8 cellular contexts compared by ENCODE assay signal in the genomic region with DNA sequence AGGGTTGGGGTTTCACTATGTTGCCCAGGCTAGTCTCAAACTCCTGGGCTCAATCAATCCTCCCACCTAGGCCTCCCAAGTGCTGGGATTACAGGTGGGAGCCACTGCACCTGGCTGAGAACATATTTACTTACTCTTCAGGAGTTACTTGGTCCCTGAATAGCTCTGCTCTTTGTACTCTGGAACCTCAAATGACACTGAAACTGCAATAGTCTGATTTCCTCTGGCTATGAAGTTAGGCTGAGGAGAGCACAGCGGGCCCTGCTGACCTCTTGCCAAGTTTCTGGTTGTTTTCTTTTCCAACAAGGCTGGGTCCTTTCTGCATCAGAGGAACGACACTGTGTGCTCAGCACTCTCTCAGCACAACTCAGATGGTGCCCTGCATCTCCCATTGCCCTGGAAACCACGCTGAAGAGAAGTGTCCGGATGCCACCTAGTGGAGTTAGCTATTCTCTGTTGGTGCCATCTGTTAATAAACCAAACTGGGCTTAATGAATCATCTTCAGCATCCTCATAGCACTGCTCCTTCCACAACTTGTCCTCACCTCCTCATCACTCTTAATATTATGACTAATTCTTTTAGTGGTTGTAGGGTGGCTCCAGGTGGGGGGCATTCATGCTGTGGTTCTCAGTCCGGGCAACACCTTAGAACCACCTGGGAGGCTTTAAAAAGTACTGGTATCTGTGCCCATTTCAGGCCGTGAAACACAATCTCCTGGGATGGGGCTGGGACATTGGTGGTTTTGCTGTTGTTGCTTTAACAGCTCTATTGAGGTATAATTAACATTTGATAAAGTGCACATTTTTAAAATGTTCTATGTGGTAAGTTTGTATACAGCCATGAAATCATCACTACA.
DNase-seq lines count a peak whose midpoint lies in the region; ATAC-seq and TF ChIP-seq lines count a peak whose summit lies in the region.

No MANE protein-coding gene starts in this region.

- DNase-seq in AG09319 (ENCODE audit: extremely low read depth, low read depth) (peak; percentile 61), NCI-H1694 (lab: John Stamatoyannopoulos, UW) (peak; percentile 83), T1000 (lab: John Stamatoyannopoulos, UW) (peak; percentile 24), brain pericyte (ENCODE audit: low read depth, low spot score) (peak; percentile 73), islet precursor cell (peak; percentile 83)
- peak; percentile 60 for DNase-seq in stimulated activated CD4-positive, alpha-beta T cell treated with anti-CD3 and anti-CD28 coated beads, Interleukin-1b, Interleukin-23, amount 100 ng/mL, for 48 hours

- peak; percentile 77 for TF ChIP-seq CTCF in AG09319 (IDR thresholded peaks at IDR 0.05; ENCODE audit: low read depth, low read length)

- ATAC-seq in GM18517 (IDR thresholded peaks at IDR 0.05; ENCODE audit: unreplicated experiment) (peak; percentile 89), HG02973 (IDR thresholded peaks at IDR 0.05; ENCODE audit: unreplicated experiment) (peak; percentile 73)

Comparison
In these comparisons a context has a peak if more than half of its experiments do, and no peak if none do; other contexts are left out.
1. Peak in every context shown above with its lines: DNase-seq and ATAC-seq.
2. DNase-seq: peak in every context shown above with its lines; median percentile 83 in NCI-H1694; 83 in islet precursor cell; 73 in brain pericyte; 61 in AG09319; 60 in stimulated activated CD4-positive, alpha-beta T cell treated with anti-CD3 and anti-CD28 coated beads, Interleukin-1b, Interleukin-23, amount 100 ng/mL, for 48 hours; 24 in T1000.